ENCODE assay signal across 9 cellular contexts in the genomic region with DNA sequence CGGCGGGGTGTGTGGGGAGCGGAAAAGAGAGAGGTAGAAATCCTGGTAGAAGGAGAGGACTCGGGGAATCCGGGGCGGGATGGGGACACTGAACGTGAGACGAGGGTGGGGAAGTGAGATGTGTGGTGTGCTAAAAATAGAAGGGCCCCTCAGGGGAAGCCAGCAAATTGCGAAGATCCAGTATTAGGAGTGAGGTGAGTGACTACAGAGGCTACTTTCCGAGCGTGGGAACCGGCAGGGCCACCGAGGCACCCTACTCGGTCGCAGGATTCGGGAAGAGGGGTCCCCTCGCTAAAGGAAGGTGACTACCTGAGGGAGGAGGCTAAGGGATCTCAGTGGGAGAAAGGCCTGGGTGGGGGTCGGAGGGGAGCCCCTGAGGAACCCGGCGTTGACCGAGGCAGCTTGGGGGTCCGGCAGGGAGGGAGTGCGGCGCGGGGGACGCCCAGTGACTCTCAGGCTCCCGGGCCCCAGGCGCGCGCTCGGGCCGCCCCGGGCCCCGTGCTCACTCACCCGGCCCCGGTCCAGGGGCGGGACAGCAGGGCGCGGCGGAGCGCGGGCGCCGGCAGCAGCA. TPM values are rescaled to one million over a fixed set of nuclear protein-coding genes. Genes with fewer than 3 reads are reported as not detected.
DNase-seq lines count a peak whose midpoint lies in the region; ATAC-seq and TF ChIP-seq lines count a peak whose summit lies in the region.
"Had no signal": no experiment of that assay in that cellular context is flagged by ENCODE, and none has a peak within 500 bp of the region (broad histone marks: within the 10 kb centered on the region; RNA-seq: fewer than 3 reads in every experiment).

No MANE protein-coding gene starts in this region.

- CTCF ChIA-PET in PC-3 (lab: Charles Lee) = interaction anchor here (1.0 to 1.1 kb wide), 2 partner anchors 11 to 13 kb away, joined by 5 to 7 read pairs; no protein-coding TSS in a partner anchor

- peak; percentile 4 for ATAC-seq in PC-3
- no peak for ATAC-seq in effector memory CD8-positive, alpha-beta T cell (replicated peaks)
- ATAC-seq in naive B cell (ENCODE audit: low read depth in 2 of 2) = peak; percentile 9
- ATAC-seq in GM18519 (IDR thresholded peaks at IDR 0.05; ENCODE audit: low FRiP score, unreplicated experiment) = no peak

- peak overlapping the region; percentile 86 for H3K9ac ChIP-seq in PC-3 (ENCODE audit: low read length)

- in situ Hi-C loops in GM18951 (cut with MboI; ENCODE audit: low sequenced_read_pairs, unreplicated experiment) = loop anchor here (25.0 kb wide), 2 partner anchors 185 to 335 kb away; no protein-coding TSS in a partner anchor

- TF ChIP-seq CTCF in PC-3 (conservative IDR thresholded peaks at IDR 0.05; ENCODE audit: low read depth, low read length) = no peak

- H3K27me3 Mint-ChIP-seq in effector memory CD8-positive, alpha-beta T cell = no peaks in the 10 kb centered on the region
- no peaks in the 10 kb centered on the region for H3K27me3 Mint-ChIP-seq in naive B cell

- peaks cover 5% of the 10 kb centered on the region; the same call in 1 of the 2 replicates for H3K36me3 ChIP-seq in PC-3 (ENCODE audit: low read depth, low read length)

- H3F3A ChIP-seq in PC-3 (ENCODE audit: low read length, unreplicated experiment) = peaks cover 6% of the 10 kb centered on the region

- H3K4me2 ChIP-seq in PC-3 (ENCODE audit: low read length) = peak overlapping the region; percentile 96

- DNase-seq in AG08396 (ENCODE audit: low spot score) = peak; percentile 38
- peak; percentile 15 for DNase-seq in PC-3
- no peak for DNase-seq in effector memory CD8-positive, alpha-beta T cell
- DNase-seq in naive B cell = no peak
- DNase-seq in cortex of kidney (lab: John Stamatoyannopoulos, UW) = no peak
- DNase-seq in NCI-H2107 treated with DMSO at 0.1 percent for 48 hours (lab: John Stamatoyannopoulos, UW; ENCODE audit: unreplicated experiment) = no peak

- H3K27ac ChIP-seq in PC-3 (ENCODE audit: low read length) = peak overlapping the region; percentile 86

- H3K79me2 ChIP-seq in PC-3 (ENCODE audit: low read length) = peaks cover 4% of the 10 kb centered on the region; the same call in 1 of the 2 replicates

- H3K9me3 ChIP-seq in PC-3 (ENCODE audit: low read length) = no peaks in the 10 kb centered on the region

- H3K4me3 Mint-ChIP-seq in effector memory CD8-positive, alpha-beta T cell = peak overlapping the region; percentile 91 to 94
- H3K4me3 Mint-ChIP-seq in naive B cell = peak overlapping the region; percentile 91 to 98 (median 94)

- BruUV-seq in PC-3 (replicated peaks; lab: Mats Ljungman, UMichigan) = no TSS peak

- no peaks in the 10 kb centered on the region for H3K27me3 ChIP-seq in PC-3 (ENCODE audit: low read length)

- POLR2A ChIA-PET in PC-3 (lab: Charles Lee; ENCODE audit: unreplicated experiment) = no interaction called here

- peaks cover 15 to 18% of the 10 kb centered on the region in 2 donors for H3K4me1 Mint-ChIP-seq in effector memory CD8-positive, alpha-beta T cell (ENCODE audit: low read depth in 2 of 2)
- peaks cover 14 to 33% (median 28%) of the 10 kb centered on the region in 3 donors for H3K4me1 Mint-ChIP-seq in naive B cell

- H2AFZ ChIP-seq in PC-3 (ENCODE audit: low read length) = peak overlapping the region; percentile 93

- no peaks in the 10 kb centered on the region for H3K9me3 Mint-ChIP-seq in effector memory CD8-positive, alpha-beta T cell
- H3K9me3 Mint-ChIP-seq in naive B cell = no peaks in the 10 kb centered on the region

- intact Hi-C loops in PC-3 (cut with micrococcal nuclease) = loop anchor here (5.0 to 10.0 kb wide), 2 partner anchors 55 to 343 kb away; a partner anchor contains a TSS

- H3K4me1 ChIP-seq in PC-3 (ENCODE audit: insufficient read depth, low read length) = peaks cover 26% of the 10 kb centered on the region

- H4K20me1 ChIP-seq in PC-3 (ENCODE audit: low read length) = no peaks in the 10 kb centered on the region

- peaks cover 44% of the 10 kb centered on the region for H3K36me3 Mint-ChIP-seq in effector memory CD8-positive, alpha-beta T cell (ENCODE audit: insufficient read depth)
- no peaks in the 10 kb centered on the region for H3K36me3 Mint-ChIP-seq in naive B cell

- H3K4me3 ChIP-seq in PC-3 (ENCODE audit: low read length) = peak overlapping the region; percentile 96

- H3K9me2 ChIP-seq in PC-3 (replicated peaks; ENCODE audit: low read length) = no peaks in the 10 kb centered on the region

- peak; percentile 67 for TF ChIP-seq POLR2A in GM18951 (IDR thresholded peaks at IDR 0.05; ENCODE audit: extremely low read depth, insufficient read depth, insufficient read length)

- peak overlapping the region; percentile 96 for H3K27ac Mint-ChIP-seq in effector memory CD8-positive, alpha-beta T cell
- peak overlapping the region; percentile 79 to 99 (median 92) for H3K27ac Mint-ChIP-seq in naive B cell

RNA-seq across cellular contexts. Expression of a gene that starts 0.3 kb away (rescaled TPM):
- 18.1 and 24.9 TPM in 2 replicates for total RNA-seq in PC-3 (2014; rRNA removed)
- 1 to 10 TPM in 4 of 6 donors, under 1 TPM in 2; 0.96 to 6.7 (median 1.1) TPM for polyA plus RNA-seq in naive B cell (ENCODE audit: low read depth in 6 of 6)

RNA-seq across cellular contexts. Expression of a gene that starts 42.6 kb away (rescaled TPM):
- not detected in 2 replicates for total RNA-seq in PC-3 (2014; rRNA removed)
- not detected for polyA plus RNA-seq in naive B cell (ENCODE audit: low read depth in 6 of 6)
- total RNA-seq: renal cortical epithelial cell had no signal

RNA-seq across cellular contexts. Expression of a gene that starts 54.4 kb away (rescaled TPM):
- 30.7 and 55.2 TPM in 2 replicates for total RNA-seq in PC-3 (2014; rRNA removed)
- polyA plus RNA-seq in naive B cell (ENCODE audit: low read depth in 6 of 6) = 1 to 10 TPM in 4 of 6 donors, under 1 TPM in 2; 0.09 to 3.2 (median 1.4) TPM

Comparison
In these comparisons a context has a peak if more than half of its experiments do, and no peak if none do; other contexts are left out.
1. DNase-seq: peak in AG08396 (single experiment) and PC-3 (single experiment); none in effector memory CD8-positive, alpha-beta T cell (0 of 3), naive B cell (single experiment), cortex of kidney (single experiment) and NCI-H2107 treated with DMSO at 0.1 percent for 48 hours (single experiment).
2. ATAC-seq: peak in PC-3 (single experiment) and naive B cell (2 of 2); none in effector memory CD8-positive, alpha-beta T cell (single experiment) and GM18519 (single experiment).